ENCODE assay signal across 31 cellular contexts in genomic region chrX:47674776-47675175, GRCh38. TPM values are rescaled to one million over a fixed set of nuclear protein-coding genes. Genes with fewer than 3 reads are reported as not detected.
"Had no signal": no experiment of that assay in that cellular context is flagged by ENCODE, and none has a peak within 500 bp of the region (broad histone marks: within the 10 kb centered on the region; RNA-seq: fewer than 3 reads in every experiment).

No MANE protein-coding gene starts in this region.

- H3K4me3 ChIP-seq: adrenal gland, body of pancreas, esophagus squamous epithelium had no signal

- H3K36me3 Mint-ChIP-seq: activated CD4-positive, alpha-beta memory T cell treated with anti-CD3 and anti-CD28 coated beads for 36 hours; activated CD8-positive, alpha-beta memory T cell treated with anti-CD3 and anti-CD28 coated beads, Interleukin-2, amount 10 ng/mL, durations not matched to agents 7 days and 5 days; activated naive CD4-positive, alpha-beta T cell treated with anti-CD3 and anti-CD28 coated beads, Interleukin-2, amount 50 U/mL, for 24 hours; activated naive CD8-positive, alpha-beta T cell treated with anti-CD3 and anti-CD28 coated beads for 36 hours had no signal

- H3K27ac ChIP-seq: adrenal gland, body of pancreas, esophagus squamous epithelium had no signal

- H3K36me3 ChIP-seq: adrenal gland, esophagus squamous epithelium had no signal

- DNase-seq: activated CD4-positive, alpha-beta memory T cell treated with anti-CD3 and anti-CD28 coated beads for 36 hours; activated CD4-positive, alpha-beta T cell treated with anti-CD3 and anti-CD28 coated beads for 36 hours; activated CD4-positive, alpha-beta T cell treated with anti-CD3 and anti-CD28 coated beads, Interleukin-2, amount 10 ng/mL, durations not matched to agents 24 days and 14 days; activated CD4-positive, CD25-positive, alpha-beta regulatory T cell; activated CD4-positive, CD25-positive, alpha-beta regulatory T cell treated with anti-CD3 and anti-CD28 coated beads, Interleukin-2, amount 50 U/mL, for 72 hours; activated CD8-positive, alpha-beta memory T cell treated with anti-CD3 and anti-CD28 coated beads, Interleukin-2, amount 10 ng/mL, durations not matched to agents 7 days and 5 days; activated CD8-positive, alpha-beta memory T cell treated with anti-CD3 and anti-CD28 coated beads, Interleukin-2, amount 50 U/mL, for 4 hours; activated CD8-positive, alpha-beta T cell treated with anti-CD3 and anti-CD28 coated beads, Interleukin-2, amount 10 ng/mL, durations not matched to agents 7 days and 5 days; activated effector memory CD4-positive, alpha-beta T cell treated with anti-CD3 and anti-CD28 coated beads, Interleukin-2, amount 50 U/mL, for 16 hours; activated naive CD4-positive, alpha-beta T cell treated with anti-CD3 and anti-CD28 coated beads for 36 hours; activated naive CD8-positive, alpha-beta T cell treated with anti-CD3 and anti-CD28 coated beads for 36 hours; activated naive CD8-positive, alpha-beta T cell treated with anti-CD3 and anti-CD28 coated beads, Interleukin-2, amount 50 U/mL, for 24 hours; activated T-cell treated with anti-CD3 and anti-CD28 coated beads, Interleukin-2, amount 50 U/mL, for 1 hour; activated T-cell treated with anti-CD3 and anti-CD28 coated beads, Interleukin-2, amount 50 U/mL, for 48 hours; adrenal gland; amygdala; aorta; body of pancreas; caudate nucleus; cortex of kidney; dermis blood vessel endothelial cell; effector CD4-positive, alpha-beta T cell; effector memory CD8-positive, alpha-beta T cell; esophagus squamous epithelium; head of caudate nucleus; T-helper 2 cell had no signal

- H3K27ac Mint-ChIP-seq: activated CD4-positive, alpha-beta memory T cell treated with anti-CD3 and anti-CD28 coated beads for 36 hours; activated CD4-positive, alpha-beta T cell treated with anti-CD3 and anti-CD28 coated beads for 36 hours; activated CD4-positive, alpha-beta T cell treated with anti-CD3 and anti-CD28 coated beads, Interleukin-2, amount 10 ng/mL, durations not matched to agents 24 days and 14 days; activated CD8-positive, alpha-beta memory T cell treated with anti-CD3 and anti-CD28 coated beads, Interleukin-2, amount 10 ng/mL, durations not matched to agents 7 days and 5 days; activated CD8-positive, alpha-beta T cell treated with anti-CD3 and anti-CD28 coated beads, Interleukin-2, amount 10 ng/mL, durations not matched to agents 7 days and 5 days; activated naive CD4-positive, alpha-beta T cell treated with anti-CD3 and anti-CD28 coated beads for 36 hours; activated naive CD4-positive, alpha-beta T cell treated with anti-CD3 and anti-CD28 coated beads, Interleukin-2, amount 50 U/mL, for 24 hours; activated naive CD8-positive, alpha-beta T cell treated with anti-CD3 and anti-CD28 coated beads for 36 hours; activated naive CD8-positive, alpha-beta T cell treated with anti-CD3 and anti-CD28 coated beads, Interleukin-2, amount 50 U/mL, for 24 hours; activated T-helper 1 cell treated with anti-CD3 and anti-CD28 coated beads, Interleukin-12 subunit alpha, Interleukin-12 subunit beta, Interleukin-2, Interleukin-4 antibody, amounts not matched to agents 30 ng/mL and 10 ng/mL and 1 ng/mL, durations not matched to agents 14 hours and 24 hours and 36 hours; activated T-helper 2 cell treated with anti-CD3 and anti-CD28 coated beads, Interferon-gamma antibody, Interleukin-2, Interleukin-4, amounts not matched to agents 10 μg/mL and 5 μg/mL and 100 μg/mL, durations not matched to agents 14 hours and 24 hours and 36 hours; effector memory CD8-positive, alpha-beta T cell had no signal

- H3K4me1 ChIP-seq: adrenal gland, body of pancreas, esophagus squamous epithelium had no signal

- H3K4me1 Mint-ChIP-seq: activated CD4-positive, alpha-beta T cell treated with anti-CD3 and anti-CD28 coated beads for 36 hours; activated CD4-positive, alpha-beta T cell treated with anti-CD3 and anti-CD28 coated beads, Interleukin-2, amount 10 ng/mL, durations not matched to agents 24 days and 14 days; activated CD8-positive, alpha-beta memory T cell treated with anti-CD3 and anti-CD28 coated beads, Interleukin-2, amount 10 ng/mL, durations not matched to agents 7 days and 5 days; activated naive CD4-positive, alpha-beta T cell treated with anti-CD3 and anti-CD28 coated beads, Interleukin-2, amount 50 U/mL, for 24 hours; activated naive CD8-positive, alpha-beta T cell treated with anti-CD3 and anti-CD28 coated beads for 36 hours; activated naive CD8-positive, alpha-beta T cell treated with anti-CD3 and anti-CD28 coated beads, Interleukin-2, amount 50 U/mL, for 24 hours had no signal

- FAIRE-seq: colon, frontal cortex had no signal

- ATAC-seq: activated CD4-positive, alpha-beta T cell treated with anti-CD3 and anti-CD28 coated beads for 36 hours; activated CD8-positive, alpha-beta memory T cell treated with anti-CD3 and anti-CD28 coated beads, Interleukin-2, amount 10 ng/mL, durations not matched to agents 7 days and 5 days; activated CD8-positive, alpha-beta T cell treated with anti-CD3 and anti-CD28 coated beads, Interleukin-2, amount 10 ng/mL, durations not matched to agents 7 days and 5 days; activated naive CD8-positive, alpha-beta T cell treated with anti-CD3 and anti-CD28 coated beads, Interleukin-2, amount 50 U/mL, for 24 hours; body of pancreas; effector memory CD8-positive, alpha-beta T cell had no signal

- H3K27me3 Mint-ChIP-seq: activated CD4-positive, alpha-beta memory T cell treated with anti-CD3 and anti-CD28 coated beads for 36 hours; activated CD4-positive, alpha-beta T cell treated with anti-CD3 and anti-CD28 coated beads for 36 hours; activated CD8-positive, alpha-beta memory T cell treated with anti-CD3 and anti-CD28 coated beads, Interleukin-2, amount 10 ng/mL, durations not matched to agents 7 days and 5 days; activated naive CD4-positive, alpha-beta T cell treated with anti-CD3 and anti-CD28 coated beads, Interleukin-2, amount 50 U/mL, for 24 hours; activated naive CD8-positive, alpha-beta T cell treated with anti-CD3 and anti-CD28 coated beads for 36 hours; activated naive CD8-positive, alpha-beta T cell treated with anti-CD3 and anti-CD28 coated beads, Interleukin-2, amount 50 U/mL, for 24 hours had no signal

- H3K27me3 ChIP-seq: adrenal gland, body of pancreas, esophagus squamous epithelium had no signal

- H3K4me3 Mint-ChIP-seq: activated CD4-positive, alpha-beta memory T cell treated with anti-CD3 and anti-CD28 coated beads for 36 hours; activated CD4-positive, alpha-beta T cell treated with anti-CD3 and anti-CD28 coated beads for 36 hours; activated CD4-positive, alpha-beta T cell treated with anti-CD3 and anti-CD28 coated beads, Interleukin-2, amount 10 ng/mL, durations not matched to agents 24 days and 14 days; activated CD8-positive, alpha-beta memory T cell treated with anti-CD3 and anti-CD28 coated beads, Interleukin-2, amount 10 ng/mL, durations not matched to agents 7 days and 5 days; activated CD8-positive, alpha-beta T cell treated with anti-CD3 and anti-CD28 coated beads, Interleukin-2, amount 10 ng/mL, durations not matched to agents 7 days and 5 days; activated naive CD4-positive, alpha-beta T cell treated with anti-CD3 and anti-CD28 coated beads for 36 hours; activated naive CD4-positive, alpha-beta T cell treated with anti-CD3 and anti-CD28 coated beads, Interleukin-2, amount 50 U/mL, for 24 hours; activated naive CD8-positive, alpha-beta T cell treated with anti-CD3 and anti-CD28 coated beads for 36 hours; activated naive CD8-positive, alpha-beta T cell treated with anti-CD3 and anti-CD28 coated beads, Interleukin-2, amount 50 U/mL, for 24 hours; activated T-helper 1 cell treated with anti-CD3 and anti-CD28 coated beads, Interleukin-12 subunit alpha, Interleukin-12 subunit beta, Interleukin-2, Interleukin-4 antibody, amounts not matched to agents 30 ng/mL and 10 ng/mL and 1 ng/mL, durations not matched to agents 14 hours and 24 hours and 36 hours; effector memory CD8-positive, alpha-beta T cell had no signal

- H3K9me3 ChIP-seq: body of pancreas, esophagus squamous epithelium had no signal

- H3K9me3 Mint-ChIP-seq: activated CD4-positive, alpha-beta memory T cell treated with anti-CD3 and anti-CD28 coated beads for 36 hours; activated naive CD4-positive, alpha-beta T cell treated with anti-CD3 and anti-CD28 coated beads for 36 hours; activated naive CD4-positive, alpha-beta T cell treated with anti-CD3 and anti-CD28 coated beads, Interleukin-2, amount 50 U/mL, for 24 hours; activated naive CD8-positive, alpha-beta T cell treated with anti-CD3 and anti-CD28 coated beads for 36 hours; activated naive CD8-positive, alpha-beta T cell treated with anti-CD3 and anti-CD28 coated beads, Interleukin-2, amount 50 U/mL, for 24 hours; activated T-helper 1 cell treated with anti-CD3 and anti-CD28 coated beads, Interleukin-12 subunit alpha, Interleukin-12 subunit beta, Interleukin-2, Interleukin-4 antibody, amounts not matched to agents 30 ng/mL and 10 ng/mL and 1 ng/mL, durations not matched to agents 14 hours and 24 hours and 36 hours; effector memory CD8-positive, alpha-beta T cell had no signal

RNA-seq across cellular contexts. Expression of gene SYN1, which starts 55.1 kb away (rescaled TPM):
- total RNA-seq: dermis blood vessel endothelial cell had no signal
